Comparison of ENCODE assay signal across 2 cellular contexts in genomic region chr22:50250249-50250554, GRCh38.
TF ChIP-seq lines count a peak whose summit lies in the region.

No MANE protein-coding gene starts in this region.

TF ChIP-seq in neural cell, 6 proteins besides CTCF, POLR2A, EP300 and RAD21 (continued from another document):
- no peak for TF ChIP-seq REST (IDR thresholded peaks at IDR 0.05; ENCODE audit: borderline replicate concordance)

TF ChIP-seq in HEK293T, 16 proteins besides CTCF, POLR2A, EP300 and RAD21 (continued from another document):
- TF ChIP-seq SUZ12 (IDR thresholded peaks at IDR 0.05) (no peak), ARNT (IDR thresholded peaks at IDR 0.05) (no peak), FOXM1 (IDR thresholded peaks at IDR 0.05; ENCODE audit: borderline replicate concordance) (no peak)
